Comparison of ENCODE assay signal across 8 cellular contexts in the genomic region with DNA sequence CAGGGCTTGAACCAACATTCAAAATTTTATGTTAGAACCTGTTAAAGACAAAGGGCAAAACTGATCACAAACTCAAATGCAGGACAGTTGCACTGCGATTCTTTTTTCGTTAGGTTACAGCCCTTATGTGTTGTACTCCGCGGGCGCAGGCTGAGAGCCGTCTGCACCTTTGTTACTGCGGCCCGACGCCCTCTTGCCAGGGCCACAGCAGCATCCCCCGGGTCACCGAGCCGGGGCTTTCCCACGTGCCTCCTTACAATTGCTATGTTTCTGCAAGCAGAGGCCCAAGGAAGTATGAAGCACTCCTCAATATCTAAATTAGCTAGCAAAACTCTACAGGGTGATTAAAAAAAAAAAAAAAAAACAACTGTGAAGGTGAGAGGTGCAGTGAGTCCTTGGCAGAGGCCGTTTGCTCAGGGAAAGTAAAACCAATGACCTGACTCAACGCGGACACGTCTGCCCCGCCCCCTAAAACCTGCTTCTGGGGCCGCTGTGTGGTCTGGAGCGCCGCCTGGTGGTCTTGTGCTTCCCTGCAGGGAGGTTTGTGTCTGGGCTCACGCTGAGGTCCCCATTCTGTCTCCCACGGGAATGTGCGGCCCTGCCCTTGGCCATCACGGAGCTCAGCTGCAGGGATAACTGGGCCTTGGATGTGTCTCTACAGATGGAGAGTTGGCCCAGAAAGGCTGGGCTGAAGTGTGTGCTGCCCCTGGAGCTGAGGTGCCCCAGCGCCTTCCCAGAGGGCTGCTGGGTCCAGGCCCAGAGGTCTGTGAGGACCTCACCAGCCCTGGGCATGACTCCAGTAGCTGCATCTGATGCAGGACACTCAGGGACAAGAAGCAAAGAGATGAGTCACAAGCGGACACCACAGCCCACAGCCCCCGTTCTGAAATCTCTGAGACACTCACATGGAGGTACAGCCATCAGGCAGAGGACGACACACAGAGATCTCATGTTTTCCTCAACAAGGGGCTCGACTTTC.
DNase-seq lines count a peak whose midpoint lies in the region; ATAC-seq, FAIRE-seq and TF ChIP-seq lines count a peak whose summit lies in the region.

No MANE protein-coding gene starts in this region.

- H3K27me3 ChIP-seq in psoas muscle (ENCODE audit: insufficient read depth in 3 of 3, low read length in 2 of 3), result peaks cover 0 to 3% (median 0%) of the 10 kb centered on the region in 3 donors

- DNase-seq in GM12892 (ENCODE audit: insufficient read length), result peak; percentile 31
- DNase-seq in NCI-H146 (lab: John Stamatoyannopoulos, UW), result peak; percentile 57
- peak; percentile 49 for DNase-seq in central memory CD4-positive, alpha-beta T cell
- DNase-seq in psoas muscle, result peak; percentile 44 to 66
- no peak for DNase-seq in GF-D8 (lab: John Stamatoyannopoulos, UW)
- no peak for DNase-seq in dedifferentiated amniotic fluid mesenchymal stem cell (ENCODE audit: extremely low spot score)

- H3K36me3 ChIP-seq in psoas muscle (ENCODE audit: insufficient read depth in 1 of 2, low read depth in 1 of 2), result no peaks in the 10 kb centered on the region

- no peak for TF ChIP-seq POLR2A in GM12892 (IDR thresholded peaks at IDR 0.05; ENCODE audit: low read depth, low read length)

- intact Hi-C loops in psoas muscle (cut with DNase I), result no loop called here

- TF ChIP-seq CTCF in VCaP (conservative IDR thresholded peaks at IDR 0.05) (peak; percentile 92), psoas muscle (IDR thresholded peaks at IDR 0.05) (peak; percentile 29)

- ATAC-seq in psoas muscle (peak in 3 of 4 donors; percentile 41 to 69 (median 48)), GM21528 (IDR thresholded peaks at IDR 0.05; ENCODE audit: low FRiP score, unreplicated experiment) (no peak)

- H3K9me3 ChIP-seq in psoas muscle, result no peaks in the 10 kb centered on the region

- 54 to 59% (median 57%) methylated on average over 30 of the region's 30 CpGs for WGBS in psoas muscle, 3 donors

- H3K4me3 ChIP-seq in psoas muscle, result no peak overlapping the region

- FAIRE-seq in GM12892 (lab: Jason Lieb, UNC), result no peak

- H3K4me1 ChIP-seq in psoas muscle, result no peaks in the 10 kb centered on the region

- H3K27ac ChIP-seq in VCaP (no peak overlapping the region), psoas muscle (no peak overlapping the region)

Comparison
In these comparisons a context has a peak if more than half of its experiments do, and no peak if none do; other contexts are left out.
1. DNase-seq: peak in GM12892 (single experiment), NCI-H146 (single experiment), central memory CD4-positive, alpha-beta T cell (single experiment) and psoas muscle (2 of 2); none in GF-D8 (single experiment) and dedifferentiated amniotic fluid mesenchymal stem cell (single experiment).